Comparison of ENCODE assay signal across 9 cellular contexts in the genomic region with DNA sequence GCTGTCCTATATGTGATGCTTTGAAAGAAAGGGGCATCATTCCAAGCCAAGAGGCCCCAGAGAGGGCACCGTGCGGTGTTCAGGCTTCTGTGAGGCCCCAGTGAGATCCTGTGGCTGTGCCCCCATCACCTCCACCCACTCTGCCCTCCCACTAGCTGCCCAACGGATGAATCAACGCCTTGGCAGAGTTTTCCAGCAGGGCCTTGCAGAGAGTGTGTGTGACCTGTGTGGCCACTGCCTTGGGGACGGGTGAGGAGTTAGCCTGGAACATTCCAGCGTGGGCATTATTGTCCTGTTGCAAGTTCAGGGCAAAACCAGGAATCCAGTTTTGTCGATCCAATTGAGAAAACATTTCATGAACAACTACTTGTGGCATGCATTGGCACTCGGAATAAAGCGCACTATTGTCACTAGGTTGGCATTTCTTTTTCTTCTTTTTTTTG. TPM values are rescaled to one million over a fixed set of nuclear protein-coding genes. Genes with fewer than 3 reads are reported as not detected.
A peak's percentile ranks its signal among the peaks of the same experiment; 100 is the strongest.
DNase-seq lines count a peak whose midpoint lies in the region; ATAC-seq and TF ChIP-seq lines count a peak whose summit lies in the region.
"Had no signal": no experiment of that assay in that cellular context is flagged by ENCODE, and none has a peak within 500 bp of the region (broad histone marks: within the 10 kb centered on the region; RNA-seq: fewer than 3 reads in every experiment).

No MANE protein-coding gene starts in this region.

- no peak for TF ChIP-seq CTCF in Calu3 (IDR thresholded peaks at IDR 0.05; ENCODE audit: unreplicated experiment)
- TF ChIP-seq CTCF in chondrocyte (IDR thresholded peaks at IDR 0.05), result no peak

- no peak overlapping the region for H3K4me3 Mint-ChIP-seq in Calu3 (ENCODE audit: low read depth, unreplicated experiment)
- no peak overlapping the region for H3K4me3 Mint-ChIP-seq in chondrocyte (ENCODE audit: unreplicated experiment)

- intact Hi-C loops in Calu3 (cut with micrococcal nuclease; ENCODE audit: unreplicated experiment), result loop anchor here (5.0 kb wide), 1 partner anchor 75 kb away; no protein-coding TSS in a partner anchor

- CTCF ChIA-PET in Calu3 (lab: Charles Lee), result no interaction called here

- peaks cover 15% of the 10 kb centered on the region for H3K4me1 Mint-ChIP-seq in Calu3 (ENCODE audit: low read depth, unreplicated experiment)
- H3K4me1 Mint-ChIP-seq in chondrocyte (ENCODE audit: low read depth), result peaks cover 66% of the 10 kb centered on the region

- DNase-seq in Calu3 (peak; percentile 27), KBM-7 (peak; percentile 9), chondrocyte (ENCODE audit: low spot score) (peak; percentile 83), occipital lobe (lab: John Stamatoyannopoulos, UW) (peak; percentile 21), iPS-NIHi11 (ENCODE audit: low spot score) (no peak)
- no peak for DNase-seq in stimulated activated CD4-positive, alpha-beta T cell treated with anti-CD3 and anti-CD28 coated beads, Interleukin-12 subunit alpha, Interleukin-12 subunit beta, amount 100 ng/mL, for 4 hours
- DNase-seq: activated CD4-positive, alpha-beta T cell treated with anti-CD3 and anti-CD28 coated beads, Interleukin-2, amount 50 U/mL, for 4 hours had no signal

- no peaks in the 10 kb centered on the region for H3K9me3 Mint-ChIP-seq in Calu3 (ENCODE audit: low read depth, unreplicated experiment)
- no peaks in the 10 kb centered on the region for H3K9me3 Mint-ChIP-seq in chondrocyte (ENCODE audit: low read depth)

- H3K27ac Mint-ChIP-seq in Calu3 (ENCODE audit: unreplicated experiment) (peak overlapping the region; percentile 47), chondrocyte (ENCODE audit: unreplicated experiment) (peak overlapping the region; percentile 94)

- BruUV-seq in Calu3 (replicated peaks; lab: Mats Ljungman, UMichigan), result no TSS peak

- H3K36me3 Mint-ChIP-seq in Calu3 (ENCODE audit: insufficient read depth, unreplicated experiment), result peaks cover 65% of the 10 kb centered on the region
- H3K36me3 Mint-ChIP-seq in chondrocyte (ENCODE audit: low read depth), result peaks cover 5% of the 10 kb centered on the region

- no peak for ATAC-seq in GM18498 (IDR thresholded peaks at IDR 0.05; ENCODE audit: unreplicated experiment)
- ATAC-seq in HG03520 (IDR thresholded peaks at IDR 0.05; ENCODE audit: unreplicated experiment), result no peak

- H3K27me3 Mint-ChIP-seq in Calu3 (ENCODE audit: unreplicated experiment) (peaks cover 2% of the 10 kb centered on the region), chondrocyte (ENCODE audit: low read depth) (no peaks in the 10 kb centered on the region)

- in situ Hi-C loops in KBM-7 (cut with MboI; ENCODE audit: low pct_unique_long_range_greater_than_20kb, low sequenced_read_pairs), result no loop called here

RNA-seq across cellular contexts. Expression of a gene that starts 53.7 kb away (rescaled TPM):
- 449 and 463 TPM in 2 replicates for total RNA-seq in Calu3 (2022)
- total RNA-seq in chondrocyte, result 182 to 262 TPM (median 186 TPM) in 3 replicates
- 87.3 TPM for total RNA-seq in occipital lobe

RNA-seq across cellular contexts. Expression of a gene that starts 53.9 kb away (rescaled TPM):
- total RNA-seq in Calu3 (2022) (88.6 and 97.8 TPM in 2 replicates), chondrocyte (48.4 to 65.1 TPM (median 49.8 TPM) in 3 replicates), occipital lobe (29.2 TPM)

Comparison
In these comparisons a context has a peak if more than half of its experiments do, and no peak if none do; other contexts are left out.
1. DNase-seq: peak in Calu3 (single experiment), KBM-7 (single experiment), chondrocyte (single experiment) and occipital lobe (single experiment); none in stimulated activated CD4-positive, alpha-beta T cell treated with anti-CD3 and anti-CD28 coated beads, Interleukin-12 subunit alpha, Interleukin-12 subunit beta, amount 100 ng/mL, for 4 hours (single experiment) and iPS-NIHi11 (single experiment).